In genomic region chr9:130026583-130027427, GRCh38 we compare ENCODE assay signal across 2 cellular contexts.
TF ChIP-seq lines count a peak whose summit lies in the region.

No MANE protein-coding gene starts in this region.

TF ChIP-seq in GM12878, 131 proteins besides CTCF, POLR2A, EP300 and RAD21:
- TF ChIP-seq NFXL1 (IDR thresholded peaks at IDR 0.05; ENCODE audit: borderline replicate concordance) (no peak), POLR2AphosphoS5 (IDR thresholded peaks at IDR 0.05; ENCODE audit: low read length) (peak; percentile 16; the same call in 1 of the 2 replicates), FOXM1 (IDR thresholded peaks at IDR 0.05; ENCODE audit: low read depth, low read length) (0 out of 2 replicates have a peak, but pooled peaks have one; percentile 16), MLLT1 (IDR thresholded peaks at IDR 0.05) (peak; percentile 77), MYB (IDR thresholded peaks at IDR 0.05; ENCODE audit: borderline replicate concordance, low read depth, low read length) (no peak), GATAD2B (conservative IDR thresholded peaks at IDR 0.05; ENCODE audit: low read depth) (no peak), SUZ12 (IDR thresholded peaks at IDR 0.05; ENCODE audit: unreplicated experiment) (no peak), TCF7 (IDR thresholded peaks at IDR 0.05; ENCODE audit: borderline replicate concordance) (0 out of 2 replicates have a peak, but pooled peaks have one; percentile 13), MTA3 (IDR thresholded peaks at IDR 0.05; ENCODE audit: borderline replicate concordance, low read length) (0 out of 2 replicates have a peak, but pooled peaks have one; percentile 45), NFIC (IDR thresholded peaks at IDR 0.05; ENCODE audit: low read depth, low read length) (peak; percentile 53), HDGF (IDR thresholded peaks at IDR 0.05) (0 out of 2 replicates have a peak, but pooled peaks have one; percentile 28), SPI1 (IDR thresholded peaks at IDR 0.05; ENCODE audit: borderline replicate concordance, insufficient read depth, low read depth, low read length) (peak; percentile 53; the same call in 1 of the 2 replicates), ATF7 (IDR thresholded peaks at IDR 0.05; ENCODE audit: low read depth) (peak; percentile 47), ETV6 (conservative IDR thresholded peaks at IDR 0.05 in 1 of 2, IDR thresholded peaks at IDR 0.05 in 1 of 2; ENCODE audit: borderline replicate concordance in 1 of 2, low read depth in 1 of 2) (peak in 1 of 2 experiments; percentile 82; a peak in 2 of 4 replicates), ZNF622 (IDR thresholded peaks at IDR 0.05) (no peak), NBN (IDR thresholded peaks at IDR 0.05) (peak; percentile 47; the same call in 1 of the 2 replicates), SKIL (IDR thresholded peaks at IDR 0.05; ENCODE audit: low read depth, poor library complexity, severe bottlenecking) (peak; percentile 37), CREM (IDR thresholded peaks at IDR 0.05; ENCODE audit: low read depth) (0 out of 2 replicates have a peak, but pooled peaks have one; percentile 22), BHLHE40 (IDR thresholded peaks at IDR 0.05; ENCODE audit: borderline replicate concordance in 1 of 2, low read depth in 2 of 2, low read length in 1 of 2) (peak in 1 of 2 experiments; percentile 26; a peak in 1 of 4 replicates), RUNX3 (IDR thresholded peaks at IDR 0.05; ENCODE audit: low read length) (peak; percentile 84), RAD51 (IDR thresholded peaks at IDR 0.05) (peak; percentile 76)
- TF ChIP-seq, protein P1, sequence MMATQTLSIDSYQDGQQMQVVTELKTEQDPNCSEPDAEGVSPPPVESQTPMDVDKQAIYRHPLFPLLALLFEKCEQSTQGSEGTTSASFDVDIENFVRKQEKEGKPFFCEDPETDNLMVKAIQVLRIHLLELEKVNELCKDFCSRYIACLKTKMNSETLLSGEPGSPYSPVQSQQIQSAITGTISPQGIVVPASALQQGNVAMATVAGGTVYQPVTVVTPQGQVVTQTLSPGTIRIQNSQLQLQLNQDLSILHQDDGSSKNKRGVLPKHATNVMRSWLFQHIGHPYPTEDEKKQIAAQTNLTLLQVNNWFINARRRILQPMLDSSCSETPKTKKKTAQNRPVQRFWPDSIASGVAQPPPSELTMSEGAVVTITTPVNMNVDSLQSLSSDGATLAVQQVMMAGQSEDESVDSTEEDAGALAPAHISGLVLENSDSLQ (IDR thresholded peaks at IDR 0.05): peak; percentile 58; the same call in 1 of the 2 replicates

TF ChIP-seq in GM23338, 12 proteins besides CTCF, POLR2A, EP300 and RAD21:
- no peak for TF ChIP-seq EZH2phosphoT487 (IDR thresholded peaks at IDR 0.05; ENCODE audit: unreplicated experiment)
- no peak for TF ChIP-seq STAT1 (IDR thresholded peaks at IDR 0.05; ENCODE audit: unreplicated experiment)
- TF ChIP-seq ETS1 (IDR thresholded peaks at IDR 0.05): no peak
- TF ChIP-seq, protein P2, sequence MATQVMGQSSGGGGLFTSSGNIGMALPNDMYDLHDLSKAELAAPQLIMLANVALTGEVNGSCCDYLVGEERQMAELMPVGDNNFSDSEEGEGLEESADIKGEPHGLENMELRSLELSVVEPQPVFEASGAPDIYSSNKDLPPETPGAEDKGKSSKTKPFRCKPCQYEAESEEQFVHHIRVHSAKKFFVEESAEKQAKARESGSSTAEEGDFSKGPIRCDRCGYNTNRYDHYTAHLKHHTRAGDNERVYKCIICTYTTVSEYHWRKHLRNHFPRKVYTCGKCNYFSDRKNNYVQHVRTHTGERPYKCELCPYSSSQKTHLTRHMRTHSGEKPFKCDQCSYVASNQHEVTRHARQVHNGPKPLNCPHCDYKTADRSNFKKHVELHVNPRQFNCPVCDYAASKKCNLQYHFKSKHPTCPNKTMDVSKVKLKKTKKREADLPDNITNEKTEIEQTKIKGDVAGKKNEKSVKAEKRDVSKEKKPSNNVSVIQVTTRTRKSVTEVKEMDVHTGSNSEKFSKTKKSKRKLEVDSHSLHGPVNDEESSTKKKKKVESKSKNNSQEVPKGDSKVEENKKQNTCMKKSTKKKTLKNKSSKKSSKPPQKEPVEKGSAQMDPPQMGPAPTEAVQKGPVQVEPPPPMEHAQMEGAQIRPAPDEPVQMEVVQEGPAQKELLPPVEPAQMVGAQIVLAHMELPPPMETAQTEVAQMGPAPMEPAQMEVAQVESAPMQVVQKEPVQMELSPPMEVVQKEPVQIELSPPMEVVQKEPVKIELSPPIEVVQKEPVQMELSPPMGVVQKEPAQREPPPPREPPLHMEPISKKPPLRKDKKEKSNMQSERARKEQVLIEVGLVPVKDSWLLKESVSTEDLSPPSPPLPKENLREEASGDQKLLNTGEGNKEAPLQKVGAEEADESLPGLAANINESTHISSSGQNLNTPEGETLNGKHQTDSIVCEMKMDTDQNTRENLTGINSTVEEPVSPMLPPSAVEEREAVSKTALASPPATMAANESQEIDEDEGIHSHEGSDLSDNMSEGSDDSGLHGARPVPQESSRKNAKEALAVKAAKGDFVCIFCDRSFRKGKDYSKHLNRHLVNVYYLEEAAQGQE (IDR thresholded peaks at IDR 0.05; ENCODE audit: unreplicated experiment): no peak
- TF ChIP-seq NANOG (IDR thresholded peaks at IDR 0.05; ENCODE audit: borderline replicate concordance): no peak
- no peak for TF ChIP-seq CREB1 (CRISPR knock-in tag; IDR thresholded peaks at IDR 0.05; ENCODE audit: low read depth)
TF ChIP-seq in GM23338: peak in this region for 0.
